In the genomic region with DNA sequence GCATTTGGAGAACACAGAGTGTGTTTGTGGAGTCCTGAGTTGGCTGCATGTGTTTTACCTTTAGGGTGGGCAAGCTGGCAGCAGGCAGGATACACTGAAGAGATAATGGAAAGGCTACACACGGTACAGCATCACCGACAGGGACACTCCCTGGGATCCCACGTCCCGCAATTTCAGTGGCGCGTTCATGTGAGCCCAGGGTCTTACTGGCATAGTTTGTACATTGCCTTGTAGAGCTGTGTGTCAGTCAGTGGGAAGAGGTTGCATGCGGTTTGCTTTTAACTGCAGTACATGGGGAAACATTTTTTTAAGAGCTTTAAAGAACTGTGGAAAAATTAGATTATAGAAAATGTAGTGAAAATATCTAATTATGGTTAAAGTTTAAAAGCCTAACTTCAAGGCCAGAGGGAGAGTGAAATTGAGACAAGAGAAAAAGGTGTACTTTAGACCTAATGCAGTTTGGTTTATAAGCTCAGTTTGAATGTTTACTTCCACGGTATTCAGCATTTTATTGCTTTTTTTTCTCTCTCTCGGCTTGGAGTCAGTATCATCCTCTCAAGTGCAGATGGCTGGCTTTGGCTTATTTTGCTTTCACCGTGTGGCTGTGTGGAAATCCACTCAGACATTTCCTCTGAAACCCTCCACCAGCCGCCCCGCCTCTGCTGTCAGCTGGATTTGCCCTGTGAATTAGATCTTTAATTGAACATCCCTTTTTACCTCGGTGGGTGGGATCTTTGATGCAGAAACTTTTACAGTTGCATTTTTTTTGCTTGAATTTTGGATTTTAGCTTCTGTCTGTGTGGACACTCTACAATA, we compare ENCODE assay signal across 17 cellular contexts.
A peak's percentile ranks its signal among the peaks of the same experiment; 100 is the strongest.
DNase-seq lines count a peak whose midpoint lies in the region; ATAC-seq and TF ChIP-seq lines count a peak whose summit lies in the region.
"Had no signal": no experiment of that assay in that cellular context is flagged by ENCODE, and none has a peak within 500 bp of the region (broad histone marks: within the 10 kb centered on the region; RNA-seq: fewer than 3 reads in every experiment).

No MANE protein-coding gene starts in this region.

- H3F3A ChIP-seq in GM23338 (replicated peaks; ENCODE audit: low read depth), result no peaks in the 10 kb centered on the region

- no peak overlapping the region for H3K4me2 ChIP-seq in GM23338
- H3K4me2 ChIP-seq: KMS-11 had no signal

- H3K27ac ChIP-seq in GM23338 (ENCODE audit: low read depth), result no peak overlapping the region
- H3K27ac ChIP-seq: KMS-11 had no signal

- no peaks in the 10 kb centered on the region for H3K27me3 ChIP-seq in GM23338 (ENCODE audit: insufficient read depth)

- H4K20me1 ChIP-seq in GM23338 (replicated peaks; ENCODE audit: insufficient read depth), result no peaks in the 10 kb centered on the region

- no peak for TF ChIP-seq CTCF in GM23338 (conservative IDR thresholded peaks at IDR 0.05; ENCODE audit: low read depth in 2 of 2)
- no peak for TF ChIP-seq CTCF in fibroblast of villous mesenchyme (IDR thresholded peaks at IDR 0.05; ENCODE audit: insufficient read depth, low read depth, low read length)
- TF ChIP-seq CTCF in GM20000 (IDR thresholded peaks at IDR 0.05; ENCODE audit: extremely low read depth, missing control alignments), result no peak

- no peak overlapping the region for H3K4me3 Mint-ChIP-seq in GM23338
- H3K4me3 Mint-ChIP-seq: CD8-positive, alpha-beta memory T cell had no signal

- ATAC-seq in GM23338, result no peak

- DNase-seq in GM23338 (ENCODE audit: low spot score) (no peak), NCI-H524 (lab: John Stamatoyannopoulos, UW) (peak; percentile 36 to 71), fibroblast of villous mesenchyme (ENCODE audit: low read depth) (peak; percentile 18), posterior vena cava (ENCODE audit: low spot score) (peak; percentile 70), GM20000 (ENCODE audit: low spot score) (no peak), anterior cingulate cortex (lab: John Stamatoyannopoulos, UW) (no peak)
- no peak for DNase-seq in activated effector memory CD4-positive, alpha-beta T cell treated with Interleukin-2 at 50 U/mL for 16 hours
- DNase-seq: C1 segment of cervical spinal cord; CD8-positive, alpha-beta memory T cell; NCI-H1417 treated with DMSO at 0.1 percent for 48 hours; NCI-H187 treated with DMSO at 0.1 percent for 48 hours; NCI-H2171 treated with DMSO at 0.1 percent for 48 hours; NCI-H446; NCI-H774; RPMI8226; SIG-M5 had no signal

- H3K4me1 Mint-ChIP-seq in GM23338, result 0 out of 3 replicates have a peak, but pooled peaks cover 5% of the 10 kb centered on the region
- H3K4me1 Mint-ChIP-seq: CD8-positive, alpha-beta memory T cell had no signal

- H3K4me3 ChIP-seq in GM23338 (no peak overlapping the region), fibroblast of villous mesenchyme (ENCODE audit: low read depth, low read length) (no peak overlapping the region)

- H3K79me2 ChIP-seq in GM23338 (replicated peaks; ENCODE audit: insufficient read depth), result no peaks in the 10 kb centered on the region

- H3K27me3 Mint-ChIP-seq in GM23338 (ENCODE audit: insufficient read depth, low read depth, poor library complexity), result no peaks in the 10 kb centered on the region
- H3K27me3 Mint-ChIP-seq: CD8-positive, alpha-beta memory T cell had no signal

- H3K36me3 Mint-ChIP-seq in GM23338 (ENCODE audit: low read depth), result no peaks in the 10 kb centered on the region
- H3K36me3 Mint-ChIP-seq: CD8-positive, alpha-beta memory T cell had no signal

- peaks cover 6% of the 10 kb centered on the region for H3K9me3 Mint-ChIP-seq in GM23338

- peak overlapping the region; percentile 88 for H2AFZ ChIP-seq in GM23338

- no peaks in the 10 kb centered on the region for H3K36me3 ChIP-seq in GM23338 (ENCODE audit: insufficient read depth)

- intact Hi-C loops in posterior vena cava (cut with DNase I), result no loop called here

- no peaks in the 10 kb centered on the region for H3K9me2 ChIP-seq in GM23338 (ENCODE audit: insufficient read depth)

- no peaks in the 10 kb centered on the region; the same call in 1 of the 2 replicates for H3K4me1 ChIP-seq in GM23338 (ENCODE audit: insufficient read depth)

- no peak overlapping the region for H3K27ac Mint-ChIP-seq in GM23338
- H3K27ac Mint-ChIP-seq: CD8-positive, alpha-beta memory T cell had no signal

TF ChIP-seq in GM23338, 12 proteins besides CTCF, POLR2A, EP300 and RAD21 (continues in another document):
- TF ChIP-seq ZNF114 (CRISPR knock-in tag; IDR thresholded peaks at IDR 0.05) (no peak), EZH2 (IDR thresholded peaks at IDR 0.05; ENCODE audit: low read depth, unreplicated experiment) (no peak), ETS1 (IDR thresholded peaks at IDR 0.05) (no peak), JUNB (IDR thresholded peaks at IDR 0.05; ENCODE audit: unreplicated experiment) (no peak), REST (IDR thresholded peaks at IDR 0.05; ENCODE audit: unreplicated experiment) (no peak), POLR2AphosphoS5 (IDR thresholded peaks at IDR 0.05; ENCODE audit: low read depth) (no peak), STAT1 (IDR thresholded peaks at IDR 0.05; ENCODE audit: unreplicated experiment) (no peak), ZNF331 (CRISPR knock-in tag; IDR thresholded peaks at IDR 0.05; ENCODE audit: low read depth) (no peak), EZH2phosphoT487 (IDR thresholded peaks at IDR 0.05; ENCODE audit: unreplicated experiment) (no peak)

Comparison
In these comparisons a context has a peak if more than half of its experiments do, and no peak if none do; other contexts are left out.
1. DNase-seq: peak in NCI-H524 (2 of 2), fibroblast of villous mesenchyme (single experiment) and posterior vena cava (single experiment); none in GM23338 (single experiment), activated effector memory CD4-positive, alpha-beta T cell treated with Interleukin-2 at 50 U/mL for 16 hours (single experiment), GM20000 (single experiment) and anterior cingulate cortex (0 of 58).